ENCODE assay signal across 27 cellular contexts in genomic region chr6:39059496-39060310, GRCh38. TPM values are rescaled to one million over a fixed set of nuclear protein-coding genes. Genes with fewer than 3 reads are reported as not detected.
DNase-seq lines count a peak whose midpoint lies in the region; ATAC-seq and TF ChIP-seq lines count a peak whose summit lies in the region.
"Had no signal": no experiment of that assay in that cellular context is flagged by ENCODE, and none has a peak within 500 bp of the region (broad histone marks: within the 10 kb centered on the region; RNA-seq: fewer than 3 reads in every experiment).

No MANE protein-coding gene starts in this region.

- peak; percentile 27 for DNase-seq in CD14-positive monocyte (ENCODE audit: low spot score)
- DNase-seq in HEK293T (ENCODE audit: extremely low spot score): peak; percentile 73
- peak; percentile 71 for DNase-seq in NCI-H69 (lab: John Stamatoyannopoulos, UW)
- DNase-seq in fibroblast of mammary gland (ENCODE audit: low read depth): peak; percentile 20
- DNase-seq in left lobe of liver (ENCODE audit: low spot score): no peak
- DNase-seq in AML-193 (lab: John Stamatoyannopoulos, UW): no peak
- no peak for DNase-seq in coronary artery (ENCODE audit: low spot score)
- no peak for DNase-seq in stimulated activated CD4-positive, alpha-beta T cell treated with anti-CD3 and anti-CD28 coated beads, Interleukin-4, amount 100 ng/mL, for 4 hours
- DNase-seq: activated naive CD4-positive, alpha-beta T cell treated with anti-CD3 and anti-CD28 coated beads, Interleukin-2, amount 10 ng/mL, durations not matched to agents 7 days and 5 days; amniotic stem cell; CD4-positive, alpha-beta memory T cell; DMS 273 treated with DMSO at 0.1 percent for 48 hours; endodermal cell; esophagus squamous epithelium; islet precursor cell; MV-4-11; NCI-H524 treated with DMSO at 0.1 percent for 48 hours; right lobe of liver; stimulated activated naive CD8-positive, alpha-beta T cell treated with anti-CD3 and anti-CD28 coated beads, Interleukin-15, Interleukin-2, amounts not matched to agents 100 U/mL and 50 U/mL, for 24 hours; thyroid gland had no signal

- H3K27me3 Mint-ChIP-seq in CD14-positive monocyte (ENCODE audit: low read depth in 3 of 3): peaks cover 8 to 19% (median 11%) of the 10 kb centered on the region in 3 donors

- TF ChIP-seq CTCF in CD14-positive monocyte (IDR thresholded peaks at IDR 0.05): no peak
- TF ChIP-seq CTCF in fibroblast of mammary gland (conservative IDR thresholded peaks at IDR 0.05; ENCODE audit: control insufficient read depth, insufficient read depth, low read depth, low read length): no peak
- no peak for TF ChIP-seq CTCF in coronary artery (IDR thresholded peaks at IDR 0.05)

- H3K36me3 Mint-ChIP-seq in CD14-positive monocyte: no peaks in the 10 kb centered on the region
- H3K36me3 Mint-ChIP-seq: activated naive CD4-positive, alpha-beta T cell treated with anti-CD3 and anti-CD28 coated beads, Interleukin-2, amount 10 ng/mL, durations not matched to agents 7 days and 5 days; CD4-positive, alpha-beta memory T cell had no signal

- no peak for ATAC-seq in left lobe of liver
- ATAC-seq: K562; right lobe of liver; stimulated activated naive CD8-positive, alpha-beta T cell treated with anti-CD3 and anti-CD28 coated beads, Interleukin-15, Interleukin-2, amounts not matched to agents 100 U/mL and 50 U/mL, for 24 hours had no signal

- intact Hi-C loops in CD14-positive monocyte (cut with micrococcal nuclease): no loop called here

- H3K27ac Mint-ChIP-seq in CD14-positive monocyte: peak overlapping the region in 2 of 7 donors; percentile 3 to 79
- H3K27ac Mint-ChIP-seq: activated naive CD4-positive, alpha-beta T cell treated with anti-CD3 and anti-CD28 coated beads, Interleukin-2, amount 10 ng/mL, durations not matched to agents 7 days and 5 days; CD4-positive, alpha-beta memory T cell; endodermal cell; T-helper 2 cell treated with Interferon-gamma antibody and Interleukin-4, amounts not matched to agents 5 μg/mL and 100 μg/mL, for 36 hours had no signal

- H3K4me3 ChIP-seq in fibroblast of mammary gland (ENCODE audit: control insufficient read depth, low read depth, low read length): no peak overlapping the region
- no peak overlapping the region for H3K4me3 ChIP-seq in coronary artery
- H3K4me3 ChIP-seq: esophagus squamous epithelium, K562, right lobe of liver, thyroid gland had no signal

- H3K4me3 Mint-ChIP-seq in CD14-positive monocyte: peak overlapping the region in 1 of 2 donors; percentile 20
- H3K4me3 Mint-ChIP-seq: activated naive CD4-positive, alpha-beta T cell treated with anti-CD3 and anti-CD28 coated beads, Interleukin-2, amount 10 ng/mL, durations not matched to agents 7 days and 5 days; CD4-positive, alpha-beta memory T cell; endodermal cell; neural crest cell; T-helper 2 cell treated with Interferon-gamma antibody and Interleukin-4, amounts not matched to agents 5 μg/mL and 100 μg/mL, for 36 hours had no signal

- no peaks in the 10 kb centered on the region for H3K4me1 Mint-ChIP-seq in CD14-positive monocyte
- H3K4me1 Mint-ChIP-seq: activated naive CD4-positive, alpha-beta T cell treated with anti-CD3 and anti-CD28 coated beads, Interleukin-2, amount 10 ng/mL, durations not matched to agents 7 days and 5 days; CD4-positive, alpha-beta memory T cell; neural crest cell had no signal

- POLR2A ChIA-PET in HEK293T (lab: Yijun Ruan, JAX): interaction anchor here (2.0 kb wide), 1 partner anchor 9 kb away, joined by 4 read pairs; no protein-coding TSS in a partner anchor

- no peak overlapping the region for H3K27ac ChIP-seq in coronary artery
- H3K27ac ChIP-seq: esophagus squamous epithelium, right lobe of liver, thyroid gland had no signal

- H3K9me3 Mint-ChIP-seq in CD14-positive monocyte: no peaks in the 10 kb centered on the region
- H3K9me3 Mint-ChIP-seq: activated naive CD4-positive, alpha-beta T cell treated with anti-CD3 and anti-CD28 coated beads, Interleukin-2, amount 10 ng/mL, durations not matched to agents 7 days and 5 days; CD4-positive, alpha-beta memory T cell; endodermal cell; neural crest cell; T-helper 2 cell treated with Interferon-gamma antibody and Interleukin-4, amounts not matched to agents 5 μg/mL and 100 μg/mL, for 36 hours had no signal

- CTCF ChIA-PET in HEK293T (lab: Yijun Ruan, JAX): interaction anchor here (0.5 kb wide), 1 partner anchor 244 kb away, joined by 3 read pairs; no protein-coding TSS in a partner anchor

TF ChIP-seq in HEK293T, 16 proteins besides CTCF, POLR2A, EP300 and RAD21:
- no peak for TF ChIP-seq BHLHE40 (IDR thresholded peaks at IDR 0.05; ENCODE audit: borderline replicate concordance)
- no peak for TF ChIP-seq FOXA1 (IDR thresholded peaks at IDR 0.05)
- peak; percentile 93 for TF ChIP-seq CTBP1 (IDR thresholded peaks at IDR 0.05; ENCODE audit: borderline replicate concordance)
- TF ChIP-seq L3MBTL2 (conservative IDR thresholded peaks at IDR 0.05): no peak
- no peak for TF ChIP-seq ELF4 (IDR thresholded peaks at IDR 0.05)
- TF ChIP-seq PKNOX1 (IDR thresholded peaks at IDR 0.05): peak; percentile 96
- peak; percentile 15; the same call in 1 of the 2 replicates for TF ChIP-seq FOXM1 (IDR thresholded peaks at IDR 0.05; ENCODE audit: borderline replicate concordance)
- TF ChIP-seq SUZ12 (IDR thresholded peaks at IDR 0.05): no peak
- no peak for TF ChIP-seq FOXK2 (IDR thresholded peaks at IDR 0.05)
- TF ChIP-seq HDGF (IDR thresholded peaks at IDR 0.05; ENCODE audit: borderline replicate concordance): no peak
- no peak for TF ChIP-seq LEF1 (IDR thresholded peaks at IDR 0.05; ENCODE audit: borderline replicate concordance)
- TF ChIP-seq SP1 (IDR thresholded peaks at IDR 0.05): no peak
- TF ChIP-seq ARNT (IDR thresholded peaks at IDR 0.05): peak; percentile 59; the same call in 1 of the 2 replicates
- no peak for TF ChIP-seq NFRKB (IDR thresholded peaks at IDR 0.05)
- TF ChIP-seq TARDBP (IDR thresholded peaks at IDR 0.05): no peak
TF ChIP-seq in HEK293T: peak in this region for 4.

RNA-seq across cellular contexts. Expression of gene GLP1R, which starts 11.1 kb away (rescaled TPM):
- polyA plus RNA-seq in CD14-positive monocyte: not detected
- not detected for total RNA-seq in left lobe of liver
- total RNA-seq: CD4-positive, alpha-beta memory T cell; glomerular endothelial cell; HT1080; K562; lung microvascular endothelial cell; right lobe of liver; RPMI7951 had no signal
- polyA plus RNA-seq: CD4-positive, alpha-beta memory T cell; K562 had no signal

RNA-seq across cellular contexts. Expression of gene SAYSD1, which starts 55.3 kb away (rescaled TPM):
- 10 to 100 TPM; 12.0 to 15.5 TPM for polyA plus RNA-seq in CD14-positive monocyte
- 6.0 TPM for total RNA-seq in left lobe of liver

Comparison
In these comparisons a context has a peak if more than half of its experiments do, and no peak if none do; other contexts are left out.
1. DNase-seq: peak in CD14-positive monocyte (single experiment), HEK293T (single experiment), NCI-H69 (single experiment) and fibroblast of mammary gland (single experiment); none in left lobe of liver (single experiment), AML-193 (0 of 2), coronary artery (single experiment) and stimulated activated CD4-positive, alpha-beta T cell treated with anti-CD3 and anti-CD28 coated beads, Interleukin-4, amount 100 ng/mL, for 4 hours (0 of 2).